Comparison of ENCODE assay signal across 9 cellular contexts in the genomic region with DNA sequence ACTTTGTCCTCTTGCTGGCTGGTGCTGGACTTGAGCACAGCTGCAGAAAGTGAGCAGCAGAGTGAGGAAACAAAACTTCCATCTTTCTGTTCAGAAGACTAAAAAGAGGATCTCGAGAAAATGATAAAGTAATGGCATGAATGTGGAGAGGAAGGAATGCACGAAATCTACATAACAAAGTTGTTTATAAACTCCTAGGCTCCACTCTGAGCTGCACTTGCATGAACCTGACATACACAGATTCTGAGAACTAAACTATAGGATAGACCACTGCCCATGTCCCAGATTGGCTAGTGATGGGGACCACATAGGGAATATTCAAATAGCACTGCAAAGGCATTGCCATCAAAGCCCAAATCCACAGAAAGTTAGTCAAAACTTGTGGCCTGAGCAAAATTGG.
"Had no signal": no experiment of that assay in that cellular context is flagged by ENCODE, and none has a peak within 500 bp of the region (broad histone marks: within the 10 kb centered on the region; RNA-seq: fewer than 3 reads in every experiment).

No MANE protein-coding gene starts in this region.

- H3K9ac ChIP-seq: GM23248 had no signal

- ATAC-seq: HCT116, K562 had no signal

- H3K4me3 Mint-ChIP-seq: HFFc6 had no signal

- H2AFZ ChIP-seq: GM23248 had no signal

- H3K27ac ChIP-seq: GM23248, HL-60 had no signal

- DNase-seq: GM23248, H7, HFFc6, IMR-90, Kasumi-1, KG1 had no signal

- H3K27ac Mint-ChIP-seq: HFFc6 had no signal

- H3K4me3 ChIP-seq: GM23248, K562 had no signal
